In genomic region chr7:148543-148931, GRCh38 we compare ENCODE assay signal across 8 cellular contexts. TPM values are rescaled to one million over a fixed set of nuclear protein-coding genes. Genes with fewer than 3 reads are reported as not detected.
DNase-seq lines count a peak whose midpoint lies in the region; ATAC-seq, FAIRE-seq and TF ChIP-seq lines count a peak whose summit lies in the region.

No MANE protein-coding gene starts in this region.

- no peak overlapping the region for H3K27ac ChIP-seq in SU-DHL-6 (ENCODE audit: low read depth, low read length)
- H3K27ac ChIP-seq in psoas muscle: peak overlapping the region; percentile 88

- WGBS in psoas muscle, 3 donors: 66 to 76% (median 74%) methylated on average over 5 of the region's 5 CpGs

- H2AFZ ChIP-seq in SU-DHL-6 (ENCODE audit: low read depth, low read length, severe bottlenecking): no peak overlapping the region

- H3K4me3 ChIP-seq in GM06990 (replicated peaks; ENCODE audit: low read depth, low read length): peak overlapping the region; percentile 69
- no peak overlapping the region for H3K4me3 ChIP-seq in SU-DHL-6 (ENCODE audit: insufficient read depth, low read length, poor library complexity, severe bottlenecking)
- H3K4me3 ChIP-seq in fibroblast of mammary gland (ENCODE audit: control insufficient read depth, low read depth, low read length): peak overlapping the region; percentile 74
- peak overlapping the region; percentile 69 for H3K4me3 ChIP-seq in psoas muscle

- no peak for FAIRE-seq in H54 (lab: Jason Lieb, UNC)

- H3K9me3 ChIP-seq in SU-DHL-6 (ENCODE audit: insufficient read depth, low read length) (no peaks in the 10 kb centered on the region), psoas muscle (no peaks in the 10 kb centered on the region)

- intact Hi-C loops in psoas muscle (cut with DNase I): no loop called here

- no peaks in the 10 kb centered on the region for H3K27me3 ChIP-seq in GM06990 (replicated peaks; ENCODE audit: control insufficient read depth, insufficient read depth, low read length)
- H3K27me3 ChIP-seq in SU-DHL-6 (ENCODE audit: low read length): no peaks in the 10 kb centered on the region
- H3K27me3 ChIP-seq in psoas muscle (ENCODE audit: insufficient read depth in 3 of 3, low read length in 2 of 3): no peaks in the 10 kb centered on the region

- no peaks in the 10 kb centered on the region for H4K20me1 ChIP-seq in SU-DHL-6 (ENCODE audit: low read depth, low read length)

- TF ChIP-seq POLR2A in H54 (IDR thresholded peaks at IDR 0.05; ENCODE audit: low read depth, low read length): no peak

- H3K4me2 ChIP-seq in SU-DHL-6 (ENCODE audit: low read depth, low read length, poor library complexity, severe bottlenecking): peak overlapping the region; percentile 12

- no peak overlapping the region for H3K9ac ChIP-seq in SU-DHL-6 (ENCODE audit: low read length)

- H3K36me3 ChIP-seq in GM06990 (ENCODE audit: control insufficient read depth, insufficient read depth, low read length) (no peaks in the 10 kb centered on the region), SU-DHL-6 (ENCODE audit: low read length) (no peaks in the 10 kb centered on the region), psoas muscle (ENCODE audit: insufficient read depth in 1 of 2, low read depth in 1 of 2) (peaks cover 0 to 11% of the 10 kb centered on the region in 2 donors)

- no peaks in the 10 kb centered on the region for H3K9me2 ChIP-seq in SU-DHL-6 (replicated peaks; ENCODE audit: insufficient read depth, low read length)

- TF ChIP-seq CTCF in GM06990 (IDR thresholded peaks at IDR 0.05; ENCODE audit: insufficient read depth, low read length, poor library complexity, severe bottlenecking) (no peak), SU-DHL-6 (IDR thresholded peaks at IDR 0.05; ENCODE audit: insufficient read depth, low read length, poor library complexity, severe bottlenecking) (no peak), fibroblast of mammary gland (conservative IDR thresholded peaks at IDR 0.05; ENCODE audit: control insufficient read depth, insufficient read depth, low read depth, low read length) (no peak), psoas muscle (IDR thresholded peaks at IDR 0.05) (no peak)

- no peaks in the 10 kb centered on the region for H3F3A ChIP-seq in SU-DHL-6 (ENCODE audit: insufficient read depth)

- DNase-seq in GM06990 (ENCODE audit: extremely low read depth, insufficient read length): no peak
- DNase-seq in fibroblast of mammary gland (ENCODE audit: low read depth): no peak
- no peak for DNase-seq in psoas muscle
- DNase-seq in H54 (ENCODE audit: insufficient read length, low spot score): no peak
- no peak for DNase-seq in SHP77 (lab: John Stamatoyannopoulos, UW)
- no peak for DNase-seq in anterior cingulate cortex (lab: John Stamatoyannopoulos, UW)

- ATAC-seq in psoas muscle (no peak), HG03571 (IDR thresholded peaks at IDR 0.05; ENCODE audit: unreplicated experiment) (no peak)

- H3K4me1 ChIP-seq in psoas muscle: peaks cover 12% of the 10 kb centered on the region

- H3K79me2 ChIP-seq in SU-DHL-6 (ENCODE audit: insufficient read depth, low read length): no peaks in the 10 kb centered on the region

RNA-seq across cellular contexts. Expression of gene FAM20C, which starts 43.8 kb away (rescaled TPM):
- total RNA-seq in psoas muscle: 10 to 100 TPM; 28.1 to 47.6 (median 43.6) TPM
- 10 to 100 TPM; 15.6 to 18.3 (median 16.5) TPM for polyA plus RNA-seq in psoas muscle
